Comparison of ENCODE assay signal across 12 cellular contexts in the genomic region with DNA sequence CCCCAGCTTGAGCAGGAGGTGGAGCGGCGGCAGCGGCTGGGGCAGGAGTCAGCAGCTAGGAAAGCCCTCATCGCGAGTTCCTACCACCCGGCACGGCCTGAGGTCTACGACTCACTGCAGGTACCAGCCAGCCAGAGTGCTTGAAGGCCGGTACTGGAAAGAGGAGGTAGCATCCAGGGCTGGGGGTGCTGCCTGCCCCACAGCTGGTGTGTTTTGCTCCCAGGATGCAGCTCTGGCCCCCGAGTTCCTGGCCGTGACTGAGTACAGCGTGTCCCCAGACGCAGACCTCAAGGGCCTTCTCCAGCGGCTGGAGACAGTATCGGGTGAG. TPM values are rescaled to one million over a fixed set of nuclear protein-coding genes. Genes with fewer than 3 reads are reported as not detected.
DNase-seq lines count a peak whose midpoint lies in the region; ATAC-seq, FAIRE-seq and TF ChIP-seq lines count a peak whose summit lies in the region.
"Had no signal": no experiment of that assay in that cellular context is flagged by ENCODE, and none has a peak within 500 bp of the region (broad histone marks: within the 10 kb centered on the region; RNA-seq: fewer than 3 reads in every experiment).

No MANE protein-coding gene starts in this region.

- H3K79me2 ChIP-seq in Karpas-422 (ENCODE audit: low read length) = peaks cover 34% of the 10 kb centered on the region
- peaks cover 49% of the 10 kb centered on the region for H3K79me2 ChIP-seq in K562 (ENCODE audit: control insufficient read depth, insufficient read depth, low read length)

- no peak for TF ChIP-seq EP300 in K562 (IDR thresholded peaks at IDR 0.05; ENCODE audit: low read length)

- peak overlapping the region; percentile 94 to 100 (median 98) for H3K9ac ChIP-seq in BLaER1 treated with 17β-estradiol and CSF1 and Interleukin-3, amounts not matched to agents 10 nM and 100 nM
- H3K9ac ChIP-seq in Karpas-422 (ENCODE audit: low read length) (peak overlapping the region; percentile 100), K562 (ENCODE audit: insufficient read depth in 1 of 2, low read depth in 2 of 2, low read length in 2 of 2) (peak overlapping the region; percentile 94 to 98)

- H3K27ac ChIP-seq in BLaER1 treated with 17β-estradiol and CSF1 and Interleukin-3, amounts not matched to agents 10 nM and 100 nM = peak overlapping the region in 10 of 11 experiments; percentile 94 to 100 (median 99); a peak in 17 of 22 replicates
- H3K27ac ChIP-seq in Karpas-422 (ENCODE audit: low read length) = no peak overlapping the region
- peak overlapping the region; percentile 97 for H3K27ac ChIP-seq in K562 (ENCODE audit: extremely low read depth, low read depth, low read length)
- H3K27ac ChIP-seq in small intestine (ENCODE audit: low read depth in 1 of 2, low read length in 1 of 2) = no peak overlapping the region

- H2AFZ ChIP-seq in Karpas-422 (ENCODE audit: low read length) (no peak overlapping the region), K562 (ENCODE audit: low read depth, low read length) (no peak overlapping the region)

- H3K4me2 ChIP-seq in BLaER1 treated with 17β-estradiol and CSF1 and Interleukin-3, amounts not matched to agents 10 nM and 100 nM = peak overlapping the region; percentile 92 to 100 (median 97)
- H3K4me2 ChIP-seq in Karpas-422 (ENCODE audit: low read depth, low read length, poor library complexity, severe bottlenecking) (peak overlapping the region; percentile 100), K562 (ENCODE audit: insufficient read depth, low read length) (peak overlapping the region; percentile 100)

- no peaks in the 10 kb centered on the region for H3K36me3 Mint-ChIP-seq in nephron (ENCODE audit: low read depth)

- no peaks in the 10 kb centered on the region for H3K9me1 ChIP-seq in K562 (ENCODE audit: control insufficient read depth, insufficient read depth, low read length)

- ATAC-seq in K562 = no peak
- ATAC-seq in GM19324 (IDR thresholded peaks at IDR 0.05; ENCODE audit: low FRiP score, unreplicated experiment) = no peak
- ATAC-seq in HG03521 (IDR thresholded peaks at IDR 0.05; ENCODE audit: unreplicated experiment) = no peak

- H3K9me3 Mint-ChIP-seq in nephron = no peaks in the 10 kb centered on the region

- H3K9me2 ChIP-seq in Karpas-422 (replicated peaks; ENCODE audit: insufficient read depth, low read length) = no peaks in the 10 kb centered on the region

- no peaks in the 10 kb centered on the region for H3K27me3 ChIP-seq in BLaER1 treated with 17β-estradiol and CSF1 and Interleukin-3, amounts not matched to agents 10 nM and 100 nM
- H3K27me3 ChIP-seq in Karpas-422 (ENCODE audit: low read length) = no peaks in the 10 kb centered on the region
- H3K27me3 ChIP-seq in K562 (ENCODE audit: control insufficient read depth in 2 of 2, insufficient read depth in 2 of 2, low read length in 2 of 2) = no peaks in the 10 kb centered on the region
- H3K27me3 ChIP-seq in small intestine (ENCODE audit: control insufficient read depth in 2 of 2, insufficient read depth in 2 of 2, low read length in 2 of 2) = no peaks in the 10 kb centered on the region
- H3K27me3 ChIP-seq: uterus had no signal

- no peaks in the 10 kb centered on the region for H3K27me3 Mint-ChIP-seq in nephron (ENCODE audit: low read depth)

- no peak for TF ChIP-seq CTCF in K562 (IDR thresholded peaks at IDR 0.05 in 2 of 3, conservative IDR thresholded peaks at IDR 0.05 in 1 of 3; ENCODE audit: insufficient read depth in 2 of 3, low read depth in 1 of 3, low read length in 3 of 3)
- no peak for TF ChIP-seq CTCF in nephron (IDR thresholded peaks at IDR 0.05; ENCODE audit: unreplicated experiment in 3 of 3)

- 81% methylated on average over 14 of the region's 15 CpGs for WGBS in K562 (ENCODE audit: insufficient coverage, low coverage, missing lambda C conversion rate)
- 76 to 87% (median 85%) methylated on average over 15 of the region's 15 CpGs for WGBS in small intestine, 3 donors

- peaks cover 42 to 59% (median 54%) of the 10 kb centered on the region in 10 experiments for H3K4me1 ChIP-seq in BLaER1 treated with 17β-estradiol and CSF1 and Interleukin-3, amounts not matched to agents 10 nM and 100 nM
- H3K4me1 ChIP-seq in Karpas-422 (ENCODE audit: low read length) = peaks cover 37% of the 10 kb centered on the region
- peaks cover 20 to 60% of the 10 kb centered on the region in 2 experiments for H3K4me1 ChIP-seq in K562 (replicated peaks in 1 of 2; ENCODE audit: control insufficient read depth in 2 of 2, insufficient read depth in 2 of 2, low read length in 2 of 2)
- peaks cover 6% of the 10 kb centered on the region in 2 donors for H3K4me1 ChIP-seq in small intestine (ENCODE audit: control insufficient read depth in 2 of 2, insufficient read depth in 1 of 2, low read depth in 1 of 2, low read length in 1 of 2)

- in situ Hi-C loops in K562 (cut with MboI) = no loop called here

- intact Hi-C loops in K562 (cut with micrococcal nuclease) = no loop called here

- peak overlapping the region; percentile 75 to 96 (median 86); a peak in 13 of 20 replicates for H3K4me3 ChIP-seq in BLaER1 treated with 17β-estradiol and CSF1 and Interleukin-3, amounts not matched to agents 10 nM and 100 nM
- H3K4me3 ChIP-seq in Karpas-422 (ENCODE audit: low read length) (peak overlapping the region; percentile 100; the same call in 1 of the 2 replicates), K562 (peak overlapping the region; percentile 66), small intestine (ENCODE audit: low read depth in 1 of 2, low read length in 2 of 2) (no peak overlapping the region)

- TF ChIP-seq POLR2A in K562 (conservative IDR thresholded peaks at IDR 0.05) = no peak

- no peak overlapping the region for H3K27ac Mint-ChIP-seq in nephron

- no TSS peak for BruUV-seq in K562 (replicated peaks; lab: Mats Ljungman, UMichigan)

- POLR2A ChIA-PET in K562 (lab: Yijun Ruan, JAX) = interaction anchor here (0.5 to 3.2 kb wide), 11 partner anchors 8 to 668 kb away, joined by 3 to 22 read pairs (median 6); a partner anchor contains a TSS

- H3K36me3 ChIP-seq in BLaER1 treated with 17β-estradiol and CSF1 and Interleukin-3, amounts not matched to agents 10 nM and 100 nM = peaks cover 0 to 31% (median 26%) of the 10 kb centered on the region in 11 experiments; a peak in 18 of 22 replicates
- H3K36me3 ChIP-seq in Karpas-422 (ENCODE audit: insufficient read depth, low read length) (no peaks in the 10 kb centered on the region), K562 (ENCODE audit: control insufficient read depth, insufficient read depth, low read length) (peaks cover 34% of the 10 kb centered on the region; the same call in 2 of the 3 replicates), small intestine (ENCODE audit: control insufficient read depth in 2 of 2, insufficient read depth in 2 of 2, low read length in 2 of 2) (no peaks in the 10 kb centered on the region)
- H3K36me3 ChIP-seq: uterus had no signal

- FAIRE-seq in K562 (lab: Jason Lieb, UNC) (no peak), small intestine (lab: Jason Lieb, UNC) (no peak)
- FAIRE-seq: HTR-8/SVneo had no signal

- DNase-seq in Karpas-422 = no peak
- DNase-seq in K562 (ENCODE audit: extremely low read depth in 1 of 4, low spot score in 3 of 4) = no peak
- no peak for DNase-seq in small intestine
- DNase-seq in AG20443 (ENCODE audit: low spot score) = no peak
- DNase-seq: amygdala; stimulated activated CD4-positive, alpha-beta T cell treated with anti-CD3 and anti-CD28 coated beads, Interleukin-4, amount 100 ng/mL, for 24 hours had no signal

- peaks cover 1 to 20% (median 7%) of the 10 kb centered on the region in 11 experiments; a peak in 19 of 22 replicates for H4K20me1 ChIP-seq in BLaER1 treated with 17β-estradiol and CSF1 and Interleukin-3, amounts not matched to agents 10 nM and 100 nM
- 0 out of 2 replicates have a peak, but pooled peaks cover under 1% of the 10 kb centered on the region for H4K20me1 ChIP-seq in Karpas-422 (ENCODE audit: insufficient read depth, low read depth, low read length)
- no peaks in the 10 kb centered on the region; the same call in 1 of the 2 replicates for H4K20me1 ChIP-seq in K562 (replicated peaks; ENCODE audit: control insufficient read depth, insufficient read depth, low read length)

- no peak for TF ChIP-seq RAD21 in K562 (CRISPR knock-in tag; conservative IDR thresholded peaks at IDR 0.05 in 1 of 2, IDR thresholded peaks at IDR 0.05 in 1 of 2)

- CTCF ChIA-PET in K562 (lab: Yijun Ruan, JAX; ENCODE audit: low intra/inter-chr PET ratio) = no interaction called here

- peaks cover 26% of the 10 kb centered on the region for H3K4me1 Mint-ChIP-seq in nephron

- H3K9me3 ChIP-seq in BLaER1 treated with 17β-estradiol and CSF1 and Interleukin-3, amounts not matched to agents 10 nM and 100 nM (replicated peaks in 1 of 11) = no peaks in the 10 kb centered on the region
- H3K9me3 ChIP-seq in Karpas-422 (ENCODE audit: low read length) = no peaks in the 10 kb centered on the region
- no peaks in the 10 kb centered on the region for H3K9me3 ChIP-seq in K562 (replicated peaks; ENCODE audit: control insufficient read depth, insufficient read depth, low read depth, low read length)
- no peaks in the 10 kb centered on the region for H3K9me3 ChIP-seq in small intestine (ENCODE audit: control insufficient read depth, low read depth)
- H3K9me3 ChIP-seq: uterus had no signal

- H3K4me3 Mint-ChIP-seq in nephron = peak overlapping the region; percentile 97 to 99 (median 99)

RNA-seq across cellular contexts. Expression of a gene that starts 1.6 kb away (rescaled TPM):
- total RNA-seq in Karpas-422 (2014; rRNA removed; shearing (Covaris generic); ENCODE audit: low replicate concordance) = 8.5 and 28.8 TPM in 2 replicates
- total RNA-seq in K562 (2011; cell fraction: chromatin; rRNA removed; ENCODE audit: low replicate concordance) = 71.5 and 173 TPM in 2 replicates
- 98.1 and 99.0 TPM in 2 replicates for total RNA-seq in K562 (2011; cell fraction: nucleolus; rRNA removed)
- 61.3 and 107 TPM in 2 replicates for total RNA-seq in K562 (2011; cell fraction: nucleoplasm; rRNA removed)
- total RNA-seq in K562 (2014; rRNA removed) (39.0 and 40.3 TPM in 2 replicates), K562 (2014; rRNA removed; fragmentation: Illumina TruSeq; extraction: Trizol) (5.9 and 6.4 TPM in 2 replicates), K562 (2015; rRNA removed; fragmentation: Illumina TruSeq; extraction: Trizol) (18.5 and 21.4 TPM in 2 replicates), K562 (2021) (51.7 and 63.0 TPM in 2 replicates)
- polyA plus RNA-seq in K562 (2011; rRNA removed) (27.6 and 38.3 TPM in 2 replicates), K562 (2014; fragmentation: Illumina TruSeq; extraction: Trizol) (13.5 and 29.6 TPM in 2 replicates), K562 (2014; fragmentation: Nextera tagmentation; extraction: Ambion mirVana) (1 to 10 TPM; 1.4 to 3.8 TPM), K562 (2014; rRNA removed) (86.0 and 111 TPM in 2 replicates), small intestine (10 to 100 TPM; 26.6 to 30.3 (median 28.2) TPM)
- polyA plus RNA-seq in K562 (2011; cell fraction: cytosol; rRNA removed) = 40.5 and 99.8 TPM in 2 replicates
- 261 and 270 TPM in 2 replicates for polyA plus RNA-seq in K562 (2011; cell fraction: nucleus; rRNA removed)
- polyA plus RNA-seq in K562 (2012) = 24.6 and 74.9 TPM in 2 replicates
- 15.9 and 19.8 TPM in 2 replicates for polyA minus RNA-seq in K562 (2011; rRNA and poly(A)+ RNA removed)
- polyA minus RNA-seq in K562 (2011; cell fraction: cytosol; rRNA and poly(A)+ RNA removed) = 16.9 and 19.2 TPM in 2 replicates
- polyA minus RNA-seq in K562 (2011; cell fraction: nucleus; rRNA and poly(A)+ RNA removed) = 54.3 and 67.5 TPM in 2 replicates

RNA-seq across cellular contexts. Expression of a gene that starts 3.9 kb away (rescaled TPM):
- total RNA-seq in Karpas-422 (2014; rRNA removed; shearing (Covaris generic); ENCODE audit: low replicate concordance) = 85.1 and 210 TPM in 2 replicates
- total RNA-seq in K562 (2011; cell fraction: chromatin; rRNA removed; ENCODE audit: low replicate concordance) = 69.3 and 160 TPM in 2 replicates
- total RNA-seq in K562 (2011; cell fraction: nucleolus; rRNA removed) = 133 and 147 TPM in 2 replicates
- total RNA-seq in K562 (2011; cell fraction: nucleoplasm; rRNA removed) = 86.5 and 106 TPM in 2 replicates
- total RNA-seq in K562 (2014; rRNA removed) = 224 and 280 TPM in 2 replicates
- 78.1 and 91.2 TPM in 2 replicates for total RNA-seq in K562 (2014; rRNA removed; fragmentation: Illumina TruSeq; extraction: Trizol)
- 171 and 180 TPM in 2 replicates for total RNA-seq in K562 (2015; rRNA removed; fragmentation: Illumina TruSeq; extraction: Trizol)
- 164 and 167 TPM in 2 replicates for total RNA-seq in K562 (2021)
- polyA plus RNA-seq in K562 (2011; rRNA removed) = 128 and 132 TPM in 2 replicates
- polyA plus RNA-seq in K562 (2011; cell fraction: cytosol; rRNA removed) = 110 and 136 TPM in 2 replicates
- polyA plus RNA-seq in K562 (2011; cell fraction: nucleus; rRNA removed) = 328 and 373 TPM in 2 replicates
- polyA plus RNA-seq in K562 (2012) = 163 and 245 TPM in 2 replicates
- 151 and 170 TPM in 2 replicates for polyA plus RNA-seq in K562 (2014; fragmentation: Illumina TruSeq; extraction: Trizol)
- 1 to 10 TPM; 2.4 to 4.8 TPM for polyA plus RNA-seq in K562 (2014; fragmentation: Nextera tagmentation; extraction: Ambion mirVana)
- polyA plus RNA-seq in K562 (2014; rRNA removed) = 242 and 255 TPM in 2 replicates
- 33.8 and 41.5 TPM in 2 replicates for polyA minus RNA-seq in K562 (2011; rRNA and poly(A)+ RNA removed)
- polyA minus RNA-seq in K562 (2011; cell fraction: cytosol; rRNA and poly(A)+ RNA removed) = 34.7 and 36.8 TPM in 2 replicates
- 21.8 and 31.0 TPM in 2 replicates for polyA minus RNA-seq in K562 (2011; cell fraction: nucleus; rRNA and poly(A)+ RNA removed)
- polyA plus RNA-seq in small intestine = 100 to 1,000 TPM; 268 to 434 (median 395) TPM

RNA-seq across cellular contexts. Expression of a gene that starts 10.3 kb away (rescaled TPM):
- 1.5 and 3.7 TPM in 2 replicates for total RNA-seq in Karpas-422 (2014; rRNA removed; shearing (Covaris generic); ENCODE audit: low replicate concordance)
- total RNA-seq in K562 (2011; cell fraction: chromatin; rRNA removed; ENCODE audit: low replicate concordance) = 28.0 and 68.9 TPM in 2 replicates
- 41.1 and 52.0 TPM in 2 replicates for total RNA-seq in K562 (2011; cell fraction: nucleolus; rRNA removed)
- 34.1 and 35.2 TPM in 2 replicates for total RNA-seq in K562 (2011; cell fraction: nucleoplasm; rRNA removed)
- 9.6 and 10.5 TPM in 2 replicates for total RNA-seq in K562 (2014; rRNA removed)
- 3.9 and 4.3 TPM in 2 replicates for total RNA-seq in K562 (2014; rRNA removed; fragmentation: Illumina TruSeq; extraction: Trizol)
- 6.2 and 6.5 TPM in 2 replicates for total RNA-seq in K562 (2015; rRNA removed; fragmentation: Illumina TruSeq; extraction: Trizol)
- total RNA-seq in K562 (2021) = 12.0 and 12.6 TPM in 2 replicates
- polyA plus RNA-seq in K562 (2011; rRNA removed) = 6.3 and 6.5 TPM in 2 replicates
- 5.8 and 12.1 TPM in 2 replicates for polyA plus RNA-seq in K562 (2011; cell fraction: cytosol; rRNA removed)
- 10.8 and 22.9 TPM in 2 replicates for polyA plus RNA-seq in K562 (2011; cell fraction: nucleus; rRNA removed)
- 5.0 and 6.9 TPM in 2 replicates for polyA plus RNA-seq in K562 (2012)
- 4.2 and 5.7 TPM in 2 replicates for polyA plus RNA-seq in K562 (2014; fragmentation: Illumina TruSeq; extraction: Trizol)
- polyA plus RNA-seq in K562 (2014; fragmentation: Nextera tagmentation; extraction: Ambion mirVana) = under 1 TPM; 0.20 to 0.31 TPM
- 7.6 and 7.9 TPM in 2 replicates for polyA plus RNA-seq in K562 (2014; rRNA removed)
- polyA minus RNA-seq in K562 (2011; rRNA and poly(A)+ RNA removed) = 8.5 and 9.6 TPM in 2 replicates
- polyA minus RNA-seq in K562 (2011; cell fraction: cytosol; rRNA and poly(A)+ RNA removed) = 6.6 and 9.7 TPM in 2 replicates
- 13.3 and 14.7 TPM in 2 replicates for polyA minus RNA-seq in K562 (2011; cell fraction: nucleus; rRNA and poly(A)+ RNA removed)
- 1 to 10 TPM; 2.5 to 6.6 (median 4.1) TPM for polyA plus RNA-seq in small intestine

Comparison
In these comparisons a context has a peak if more than half of its experiments do, and no peak if none do; other contexts are left out.
1. H3K27ac ChIP-seq: peak in BLaER1 treated with 17β-estradiol and CSF1 and Interleukin-3, amounts not matched to agents 10 nM and 100 nM (10 of 11) and K562 (single experiment); none in Karpas-422 (single experiment) and small intestine (0 of 2).
2. H3K4me3 ChIP-seq: peak in BLaER1 treated with 17β-estradiol and CSF1 and Interleukin-3, amounts not matched to agents 10 nM and 100 nM (10 of 10), Karpas-422 (single experiment) and K562 (single experiment); none in small intestine (0 of 2).
3. Peak in every context shown above with its lines, with median percentiles within 50 percentile points of each other: H3K4me2 ChIP-seq and H3K9ac ChIP-seq.